ENCODE assay signal across 8 cellular contexts in genomic region chr5:154384480-154385235, GRCh38.
DNase-seq lines count a peak whose midpoint lies in the region; ATAC-seq lines count a peak whose summit lies in the region.

No MANE protein-coding gene starts in this region.

- no peaks in the 10 kb centered on the region for H3K27me3 Mint-ChIP-seq in memory B cell

- H3K9me3 Mint-ChIP-seq in memory B cell, result no peaks in the 10 kb centered on the region

- DNase-seq in memory B cell (ENCODE audit: low spot score in 2 of 2) (peak; percentile 51 to 75), NCI-H146 (lab: John Stamatoyannopoulos, UW) (no peak), OCI-M2 (lab: John Stamatoyannopoulos, UW; ENCODE audit: unreplicated experiment) (no peak), head of caudate nucleus (no peak), UCSD-AML1 (lab: John Stamatoyannopoulos, UW; ENCODE audit: unreplicated experiment) (no peak)

- H3K4me3 ChIP-seq in HUES64 (ENCODE audit: low read length), result no peak overlapping the region

- peak overlapping the region; percentile 82 for H3K4me3 Mint-ChIP-seq in memory B cell

- no peak overlapping the region for H3K9ac ChIP-seq in HUES64 (ENCODE audit: low read depth, low read length)

- intact Hi-C loops in head of caudate nucleus (cut with DNase I), result no loop called here

- peaks cover 25% of the 10 kb centered on the region for H3K4me1 Mint-ChIP-seq in memory B cell

- H3K36me3 ChIP-seq in HUES64 (ENCODE audit: insufficient read depth, low read length), result 0 out of 2 replicates have a peak, but pooled peaks cover 3% of the 10 kb centered on the region

- WGBS in HUES64, result 61% methylated on average over 8 of the region's 9 CpGs

- no peaks in the 10 kb centered on the region for H3K27me3 ChIP-seq in HUES64 (ENCODE audit: insufficient read depth, low read length)

- peak overlapping the region; percentile 88 for H3K27ac Mint-ChIP-seq in memory B cell

- H3K27ac ChIP-seq in HUES64 (ENCODE audit: low read depth, low read length), result peak overlapping the region; percentile 6; the same call in 1 of the 2 replicates

- peak; percentile 99 for ATAC-seq in GM18517 (IDR thresholded peaks at IDR 0.05; ENCODE audit: unreplicated experiment)
- ATAC-seq in GM21723 (IDR thresholded peaks at IDR 0.05; ENCODE audit: unreplicated experiment), result peak; percentile 98
- peak; percentile 90 for ATAC-seq in memory B cell (ENCODE audit: low read depth)

- 0 out of 2 replicates have a peak, but pooled peaks cover 3% of the 10 kb centered on the region for H3K4me1 ChIP-seq in HUES64 (ENCODE audit: insufficient read depth, low read length)

- H3K36me3 Mint-ChIP-seq in memory B cell, result peaks cover 28% of the 10 kb centered on the region

- H3K9me3 ChIP-seq in HUES64 (ENCODE audit: insufficient read depth, low read depth, low read length), result no peaks in the 10 kb centered on the region

Comparison
In these comparisons a context has a peak if more than half of its experiments do, and no peak if none do; other contexts are left out.
1. DNase-seq: peak in memory B cell (2 of 2); none in NCI-H146 (single experiment), OCI-M2 (single experiment), head of caudate nucleus (0 of 42) and UCSD-AML1 (single experiment).
2. Peak in every context shown above with its lines, with median percentiles within 50 percentile points of each other: ATAC-seq.